In genomic region chr22:18934688-18935087, GRCh38 we compare ENCODE assay signal across 2 cellular contexts. TPM values are rescaled to one million over a fixed set of nuclear protein-coding genes. Genes with fewer than 3 reads are reported as not detected.
"Had no signal": no experiment of that assay in that cellular context is flagged by ENCODE, and none has a peak within 500 bp of the region (broad histone marks: within the 10 kb centered on the region; RNA-seq: fewer than 3 reads in every experiment).

No MANE protein-coding gene starts in this region.

RNA-seq across cellular contexts. Expression of gene PRODH, which starts 1.4 kb away (rescaled TPM):
- total RNA-seq: IMR-90, K562 had no signal
